ENCODE assay signal across 1 cellular context in the genomic region with DNA sequence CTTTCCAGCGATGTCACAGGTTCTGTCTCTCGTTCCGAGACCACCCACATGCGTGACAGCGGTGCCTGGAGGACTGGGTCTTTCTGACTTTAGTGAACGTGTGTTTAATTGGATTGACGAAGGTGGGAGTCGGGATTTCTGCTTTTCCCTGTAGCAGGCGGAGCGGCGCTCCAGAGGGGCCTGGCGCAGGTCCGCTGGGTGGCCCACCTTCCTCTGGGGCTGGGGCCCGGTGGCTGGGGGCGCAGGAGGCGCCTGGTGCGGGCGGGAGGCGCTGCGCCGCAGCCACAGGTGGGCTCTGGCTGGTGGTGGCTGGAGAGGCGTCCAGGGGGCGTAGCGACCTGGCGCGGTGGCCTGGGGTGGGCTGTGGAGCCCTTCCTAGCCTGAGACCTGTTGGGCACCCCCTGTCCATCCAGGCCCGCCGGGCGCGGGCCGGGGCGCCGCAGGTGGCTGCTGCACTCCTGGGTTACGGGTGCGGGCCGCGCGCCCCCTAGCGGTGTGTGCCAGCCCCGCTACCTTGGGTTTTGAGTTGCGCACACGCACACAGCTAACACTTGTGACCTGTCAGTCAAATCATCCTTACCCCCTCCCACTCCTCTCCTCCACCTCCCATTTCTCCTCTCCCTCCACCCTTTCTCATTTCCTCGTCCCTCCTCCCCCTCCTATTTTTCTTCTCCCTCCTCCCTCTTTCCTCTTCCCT.
A peak's percentile ranks its signal among the peaks of the same experiment; 100 is the strongest.
TF ChIP-seq lines count a peak whose summit lies in the region.

No MANE protein-coding gene starts in this region.

TF ChIP-seq in HepG2, 621 proteins besides CTCF, POLR2A, EP300 and RAD21:
- TF ChIP-seq ZNF263 (CRISPR knock-in tag; IDR thresholded peaks at IDR 0.05) (peak; percentile 56; the same call in 1 of the 2 replicates), ZNF589 (CRISPR knock-in tag; conservative IDR thresholded peaks at IDR 0.05) (no peak), ZNF33A (CRISPR knock-in tag; IDR thresholded peaks at IDR 0.05; ENCODE audit: borderline replicate concordance) (no peak), YEATS2 (CRISPR knock-in tag; IDR thresholded peaks at IDR 0.05; ENCODE audit: borderline replicate concordance) (no peak), TOPORS (CRISPR knock-in tag; IDR thresholded peaks at IDR 0.05) (no peak), FOSL1 (CRISPR knock-in tag; IDR thresholded peaks at IDR 0.05; ENCODE audit: borderline replicate concordance) (no peak), HNRNPK (IDR thresholded peaks at IDR 0.05; ENCODE audit: low read depth, low read length, poor library complexity, severe bottlenecking) (peak; percentile 73), ZNF33B (CRISPR knock-in tag; IDR thresholded peaks at IDR 0.05) (no peak), ZNF768 (CRISPR knock-in tag; IDR thresholded peaks at IDR 0.05) (no peak), FOXA1 (IDR thresholded peaks at IDR 0.05) (no peak), FOXA1 (CRISPR knock-in tag; IDR thresholded peaks at IDR 0.05) (no peak), BRCA1 (CRISPR knock-in tag; IDR thresholded peaks at IDR 0.05) (no peak), DR1 (CRISPR knock-in tag; IDR thresholded peaks at IDR 0.05) (no peak), GLI4 (CRISPR knock-in tag; IDR thresholded peaks at IDR 0.05; ENCODE audit: borderline replicate concordance) (no peak), RFX5 (IDR thresholded peaks at IDR 0.05; ENCODE audit: low read depth, low read length) (no peak), CCDC6 (CRISPR knock-in tag; IDR thresholded peaks at IDR 0.05) (no peak), HOXA3 (CRISPR knock-in tag; IDR thresholded peaks at IDR 0.05) (peak; percentile 3; the same call in 1 of the 2 replicates), ATF7-NPFF (CRISPR knock-in tag; IDR thresholded peaks at IDR 0.05; ENCODE audit: low read depth) (no peak), SMC3 (IDR thresholded peaks at IDR 0.05; ENCODE audit: low read length) (no peak), PCBP2 (optimal IDR thresholded peaks at IDR 0.05; ENCODE audit: low read depth, low read length, poor library complexity, severe bottlenecking) (peak; percentile 77), BORCS8-MEF2B (CRISPR knock-in tag; IDR thresholded peaks at IDR 0.05) (no peak), ZNF234 (CRISPR knock-in tag; conservative IDR thresholded peaks at IDR 0.05) (no peak)
- TF ChIP-seq, protein P1, sequence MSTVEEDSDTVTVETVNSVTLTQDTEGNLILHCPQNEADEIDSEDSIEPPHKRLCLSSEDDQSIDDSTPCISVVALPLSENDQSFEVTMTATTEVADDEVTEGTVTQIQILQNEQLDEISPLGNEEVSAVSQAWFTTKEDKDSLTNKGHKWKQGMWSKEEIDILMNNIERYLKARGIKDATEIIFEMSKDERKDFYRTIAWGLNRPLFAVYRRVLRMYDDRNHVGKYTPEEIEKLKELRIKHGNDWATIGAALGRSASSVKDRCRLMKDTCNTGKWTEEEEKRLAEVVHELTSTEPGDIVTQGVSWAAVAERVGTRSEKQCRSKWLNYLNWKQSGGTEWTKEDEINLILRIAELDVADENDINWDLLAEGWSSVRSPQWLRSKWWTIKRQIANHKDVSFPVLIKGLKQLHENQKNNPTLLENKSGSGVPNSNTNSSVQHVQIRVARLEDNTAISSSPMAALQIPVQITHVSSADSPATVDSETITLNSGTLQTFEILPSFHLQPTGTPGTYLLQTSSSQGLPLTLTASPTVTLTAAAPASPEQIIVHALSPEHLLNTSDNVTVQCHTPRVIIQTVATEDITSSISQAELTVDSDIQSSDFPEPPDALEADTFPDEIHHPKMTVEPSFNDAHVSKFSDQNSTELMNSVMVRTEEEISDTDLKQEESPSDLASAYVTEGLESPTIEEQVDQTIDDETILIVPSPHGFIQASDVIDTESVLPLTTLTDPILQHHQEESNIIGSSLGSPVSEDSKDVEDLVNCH (CRISPR knock-in tag; IDR thresholded peaks at IDR 0.05) = no peak
- TF ChIP-seq, protein P2, sequence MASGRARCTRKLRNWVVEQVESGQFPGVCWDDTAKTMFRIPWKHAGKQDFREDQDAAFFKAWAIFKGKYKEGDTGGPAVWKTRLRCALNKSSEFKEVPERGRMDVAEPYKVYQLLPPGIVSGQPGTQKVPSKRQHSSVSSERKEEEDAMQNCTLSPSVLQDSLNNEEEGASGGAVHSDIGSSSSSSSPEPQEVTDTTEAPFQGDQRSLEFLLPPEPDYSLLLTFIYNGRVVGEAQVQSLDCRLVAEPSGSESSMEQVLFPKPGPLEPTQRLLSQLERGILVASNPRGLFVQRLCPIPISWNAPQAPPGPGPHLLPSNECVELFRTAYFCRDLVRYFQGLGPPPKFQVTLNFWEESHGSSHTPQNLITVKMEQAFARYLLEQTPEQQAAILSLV (CRISPR knock-in tag; IDR thresholded peaks at IDR 0.05; ENCODE audit: borderline replicate concordance) = no peak
- TF ChIP-seq, protein P3, sequence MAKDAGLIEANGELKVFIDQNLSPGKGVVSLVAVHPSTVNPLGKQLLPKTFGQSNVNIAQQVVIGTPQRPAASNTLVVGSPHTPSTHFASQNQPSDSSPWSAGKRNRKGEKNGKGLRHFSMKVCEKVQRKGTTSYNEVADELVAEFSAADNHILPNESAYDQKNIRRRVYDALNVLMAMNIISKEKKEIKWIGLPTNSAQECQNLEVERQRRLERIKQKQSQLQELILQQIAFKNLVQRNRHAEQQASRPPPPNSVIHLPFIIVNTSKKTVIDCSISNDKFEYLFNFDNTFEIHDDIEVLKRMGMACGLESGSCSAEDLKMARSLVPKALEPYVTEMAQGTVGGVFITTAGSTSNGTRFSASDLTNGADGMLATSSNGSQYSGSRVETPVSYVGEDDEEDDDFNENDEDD (CRISPR knock-in tag; IDR thresholded peaks at IDR 0.05; ENCODE audit: borderline replicate concordance) = no peak
- TF ChIP-seq, protein P4, sequence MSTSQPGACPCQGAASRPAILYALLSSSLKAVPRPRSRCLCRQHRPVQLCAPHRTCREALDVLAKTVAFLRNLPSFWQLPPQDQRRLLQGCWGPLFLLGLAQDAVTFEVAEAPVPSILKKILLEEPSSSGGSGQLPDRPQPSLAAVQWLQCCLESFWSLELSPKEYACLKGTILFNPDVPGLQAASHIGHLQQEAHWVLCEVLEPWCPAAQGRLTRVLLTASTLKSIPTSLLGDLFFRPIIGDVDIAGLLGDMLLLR (CRISPR knock-in tag; IDR thresholded peaks at IDR 0.05) = no peak
- TF ChIP-seq, protein P5, sequence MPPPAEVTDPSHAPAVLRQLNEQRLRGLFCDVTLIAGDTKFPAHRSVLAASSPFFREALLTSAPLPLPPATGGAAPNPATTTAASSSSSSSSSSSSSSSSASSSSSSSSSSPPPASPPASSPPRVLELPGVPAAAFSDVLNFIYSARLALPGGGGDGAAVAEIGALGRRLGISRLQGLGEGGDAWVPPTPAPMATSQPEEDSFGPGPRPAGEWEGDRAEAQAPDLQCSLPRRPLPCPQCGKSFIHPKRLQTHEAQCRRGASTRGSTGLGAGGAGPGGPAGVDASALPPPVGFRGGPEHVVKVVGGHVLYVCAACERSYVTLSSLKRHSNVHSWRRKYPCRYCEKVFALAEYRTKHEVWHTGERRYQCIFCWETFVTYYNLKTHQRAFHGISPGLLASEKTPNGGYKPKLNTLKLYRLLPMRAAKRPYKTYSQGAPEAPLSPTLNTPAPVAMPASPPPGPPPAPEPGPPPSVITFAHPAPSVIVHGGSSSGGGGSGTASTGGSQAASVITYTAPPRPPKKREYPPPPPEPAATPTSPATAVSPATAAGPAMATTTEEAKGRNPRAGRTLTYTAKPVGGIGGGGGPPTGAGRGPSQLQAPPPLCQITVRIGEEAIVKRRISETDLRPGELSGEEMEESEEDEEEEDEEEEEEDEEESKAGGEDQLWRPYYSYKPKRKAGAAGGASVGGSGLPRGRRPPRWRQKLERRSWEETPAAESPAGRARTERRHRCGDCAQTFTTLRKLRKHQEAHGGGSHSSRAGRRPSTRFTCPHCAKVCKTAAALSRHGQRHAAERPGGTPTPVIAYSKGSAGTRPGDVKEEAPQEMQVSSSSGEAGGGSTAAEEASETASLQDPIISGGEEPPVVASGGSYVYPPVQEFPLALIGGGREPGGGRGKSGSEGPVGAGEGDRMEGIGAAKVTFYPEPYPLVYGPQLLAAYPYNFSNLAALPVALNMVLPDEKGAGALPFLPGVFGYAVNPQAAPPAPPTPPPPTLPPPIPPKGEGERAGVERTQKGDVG (CRISPR knock-in tag; IDR thresholded peaks at IDR 0.05; ENCODE audit: borderline replicate concordance) = no peak
- TF ChIP-seq, protein P6, sequence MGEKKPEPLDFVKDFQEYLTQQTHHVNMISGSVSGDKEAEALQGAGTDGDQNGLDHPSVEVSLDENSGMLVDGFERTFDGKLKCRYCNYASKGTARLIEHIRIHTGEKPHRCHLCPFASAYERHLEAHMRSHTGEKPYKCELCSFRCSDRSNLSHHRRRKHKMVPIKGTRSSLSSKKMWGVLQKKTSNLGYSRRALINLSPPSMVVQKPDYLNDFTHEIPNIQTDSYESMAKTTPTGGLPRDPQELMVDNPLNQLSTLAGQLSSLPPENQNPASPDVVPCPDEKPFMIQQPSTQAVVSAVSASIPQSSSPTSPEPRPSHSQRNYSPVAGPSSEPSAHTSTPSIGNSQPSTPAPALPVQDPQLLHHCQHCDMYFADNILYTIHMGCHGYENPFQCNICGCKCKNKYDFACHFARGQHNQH (CRISPR knock-in tag; IDR thresholded peaks at IDR 0.05) = no peak
- TF ChIP-seq, protein P7, sequence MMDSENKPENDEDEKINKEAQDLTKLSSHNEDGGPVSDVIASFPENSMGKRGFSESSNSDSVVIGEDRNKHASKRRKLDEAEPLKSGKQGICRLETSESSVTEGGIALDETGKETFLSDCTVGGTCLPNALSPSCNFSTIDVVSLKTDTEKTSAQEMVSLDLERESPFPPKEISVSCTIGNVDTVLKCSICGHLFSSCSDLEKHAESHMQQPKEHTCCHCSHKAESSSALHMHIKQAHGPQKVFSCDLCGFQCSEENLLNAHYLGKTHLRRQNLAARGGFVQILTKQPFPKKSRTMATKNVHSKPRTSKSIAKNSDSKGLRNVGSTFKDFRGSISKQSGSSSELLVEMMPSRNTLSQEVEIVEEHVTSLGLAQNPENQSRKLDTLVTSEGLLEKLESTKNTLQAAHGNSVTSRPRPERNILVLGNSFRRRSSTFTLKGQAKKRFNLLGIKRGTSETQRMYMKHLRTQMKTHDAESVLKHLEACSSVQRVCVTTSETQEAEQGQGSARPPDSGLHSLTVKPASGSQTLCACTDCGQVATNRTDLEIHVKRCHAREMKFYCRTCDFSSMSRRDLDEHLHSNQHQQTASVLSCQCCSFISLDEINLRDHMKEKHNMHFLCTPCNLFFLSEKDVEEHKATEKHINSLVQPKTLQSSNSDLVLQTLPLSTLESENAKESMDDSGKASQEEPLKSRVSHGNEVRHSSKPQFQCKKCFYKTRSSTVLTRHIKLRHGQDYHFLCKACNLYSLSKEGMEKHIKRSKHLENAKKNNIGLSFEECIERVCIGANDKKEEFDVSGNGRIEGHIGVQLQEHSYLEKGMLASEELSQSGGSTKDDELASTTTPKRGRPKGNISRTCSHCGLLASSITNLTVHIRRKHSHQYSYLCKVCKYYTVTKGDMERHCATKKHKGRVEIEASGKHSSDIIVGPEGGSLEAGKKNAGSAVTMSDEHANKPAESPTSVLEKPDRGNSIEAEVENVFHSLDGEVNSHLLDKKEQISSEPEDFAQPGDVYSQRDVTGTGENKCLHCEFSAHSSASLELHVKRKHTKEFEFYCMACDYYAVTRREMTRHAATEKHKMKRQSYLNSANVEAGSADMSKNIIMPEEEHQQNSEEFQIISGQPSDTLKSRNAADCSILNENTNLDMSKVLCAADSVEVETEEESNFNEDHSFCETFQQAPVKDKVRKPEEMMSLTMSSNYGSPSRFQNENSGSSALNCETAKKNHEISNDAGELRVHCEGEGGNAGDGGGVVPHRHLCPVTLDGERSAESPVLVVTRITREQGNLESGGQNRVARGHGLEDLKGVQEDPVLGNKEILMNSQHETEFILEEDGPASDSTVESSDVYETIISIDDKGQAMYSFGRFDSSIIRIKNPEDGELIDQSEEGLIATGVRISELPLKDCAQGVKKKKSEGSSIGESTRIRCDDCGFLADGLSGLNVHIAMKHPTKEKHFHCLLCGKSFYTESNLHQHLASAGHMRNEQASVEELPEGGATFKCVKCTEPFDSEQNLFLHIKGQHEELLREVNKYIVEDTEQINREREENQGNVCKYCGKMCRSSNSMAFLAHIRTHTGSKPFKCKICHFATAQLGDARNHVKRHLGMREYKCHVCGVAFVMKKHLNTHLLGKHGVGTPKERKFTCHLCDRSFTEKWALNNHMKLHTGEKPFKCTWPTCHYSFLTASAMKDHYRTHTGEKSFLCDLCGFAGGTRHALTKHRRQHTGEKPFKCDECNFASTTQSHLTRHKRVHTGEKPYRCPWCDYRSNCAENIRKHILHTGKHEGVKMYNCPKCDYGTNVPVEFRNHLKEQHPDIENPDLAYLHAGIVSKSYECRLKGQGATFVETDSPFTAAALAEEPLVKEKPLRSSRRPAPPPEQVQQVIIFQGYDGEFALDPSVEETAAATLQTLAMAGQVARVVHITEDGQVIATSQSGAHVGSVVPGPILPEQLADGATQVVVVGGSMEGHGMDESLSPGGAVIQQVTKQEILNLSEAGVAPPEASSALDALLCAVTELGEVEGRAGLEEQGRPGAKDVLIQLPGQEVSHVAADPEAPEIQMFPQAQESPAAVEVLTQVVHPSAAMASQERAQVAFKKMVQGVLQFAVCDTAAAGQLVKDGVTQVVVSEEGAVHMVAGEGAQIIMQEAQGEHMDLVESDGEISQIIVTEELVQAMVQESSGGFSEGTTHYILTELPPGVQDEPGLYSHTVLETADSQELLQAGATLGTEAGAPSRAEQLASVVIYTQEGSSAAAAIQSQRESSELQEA (CRISPR knock-in tag; IDR thresholded peaks at IDR 0.05; ENCODE audit: not compliant biosample characterization) = no peak
- TF ChIP-seq, protein P8, sequence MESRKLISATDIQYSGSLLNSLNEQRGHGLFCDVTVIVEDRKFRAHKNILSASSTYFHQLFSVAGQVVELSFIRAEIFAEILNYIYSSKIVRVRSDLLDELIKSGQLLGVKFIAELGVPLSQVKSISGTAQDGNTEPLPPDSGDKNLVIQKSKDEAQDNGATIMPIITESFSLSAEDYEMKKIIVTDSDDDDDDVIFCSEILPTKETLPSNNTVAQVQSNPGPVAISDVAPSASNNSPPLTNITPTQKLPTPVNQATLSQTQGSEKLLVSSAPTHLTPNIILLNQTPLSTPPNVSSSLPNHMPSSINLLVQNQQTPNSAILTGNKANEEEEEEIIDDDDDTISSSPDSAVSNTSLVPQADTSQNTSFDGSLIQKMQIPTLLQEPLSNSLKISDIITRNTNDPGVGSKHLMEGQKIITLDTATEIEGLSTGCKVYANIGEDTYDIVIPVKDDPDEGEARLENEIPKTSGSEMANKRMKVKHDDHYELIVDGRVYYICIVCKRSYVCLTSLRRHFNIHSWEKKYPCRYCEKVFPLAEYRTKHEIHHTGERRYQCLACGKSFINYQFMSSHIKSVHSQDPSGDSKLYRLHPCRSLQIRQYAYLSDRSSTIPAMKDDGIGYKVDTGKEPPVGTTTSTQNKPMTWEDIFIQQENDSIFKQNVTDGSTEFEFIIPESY (CRISPR knock-in tag; IDR thresholded peaks at IDR 0.05) = peak; percentile 70
- TF ChIP-seq, protein P9, sequence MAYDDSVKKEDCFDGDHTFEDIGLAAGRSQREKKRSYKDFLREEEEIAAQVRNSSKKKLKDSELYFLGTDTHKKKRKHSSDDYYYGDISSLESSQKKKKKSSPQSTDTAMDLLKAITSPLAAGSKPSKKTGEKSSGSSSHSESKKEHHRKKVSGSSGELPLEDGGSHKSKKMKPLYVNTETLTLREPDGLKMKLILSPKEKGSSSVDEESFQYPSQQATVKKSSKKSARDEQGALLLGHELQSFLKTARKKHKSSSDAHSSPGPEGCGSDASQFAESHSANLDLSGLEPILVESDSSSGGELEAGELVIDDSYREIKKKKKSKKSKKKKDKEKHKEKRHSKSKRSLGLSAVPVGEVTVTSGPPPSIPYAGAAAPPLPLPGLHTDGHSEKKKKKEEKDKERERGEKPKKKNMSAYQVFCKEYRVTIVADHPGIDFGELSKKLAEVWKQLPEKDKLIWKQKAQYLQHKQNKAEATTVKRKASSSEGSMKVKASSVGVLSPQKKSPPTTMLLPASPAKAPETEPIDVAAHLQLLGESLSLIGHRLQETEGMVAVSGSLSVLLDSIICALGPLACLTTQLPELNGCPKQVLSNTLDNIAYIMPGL (CRISPR knock-in tag; IDR thresholded peaks at IDR 0.05; ENCODE audit: borderline replicate concordance in 1 of 2, low read depth in 1 of 2) = no peak
